ENCODE assay signal across 21 cellular contexts in the genomic region with DNA sequence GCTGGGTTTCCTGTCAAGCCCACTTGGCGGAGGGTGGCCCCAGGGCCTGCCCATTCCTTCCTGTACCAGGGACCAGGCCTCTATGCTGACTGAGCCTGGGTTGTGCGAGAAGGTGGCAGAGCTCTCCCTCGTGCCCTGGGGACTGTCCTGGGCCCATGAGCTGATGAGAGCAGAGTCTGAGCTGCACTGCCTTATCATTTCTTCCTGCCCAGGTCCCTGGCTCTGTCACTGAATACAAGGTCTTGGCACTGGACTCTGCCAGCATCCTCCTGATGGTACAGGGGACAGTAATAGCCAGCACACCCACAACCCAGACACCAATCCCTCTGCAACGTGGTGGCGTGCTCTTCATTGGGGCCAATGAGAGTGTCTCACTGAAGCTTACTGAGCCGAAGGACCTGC. TPM values are rescaled to one million over a fixed set of nuclear protein-coding genes. Genes with fewer than 3 reads are reported as not detected.
DNase-seq lines count a peak whose midpoint lies in the region; ATAC-seq and TF ChIP-seq lines count a peak whose summit lies in the region.
"Had no signal": no experiment of that assay in that cellular context is flagged by ENCODE, and none has a peak within 500 bp of the region (broad histone marks: within the 10 kb centered on the region; RNA-seq: fewer than 3 reads in every experiment).

No MANE protein-coding gene starts in this region.

- H3K9me3 ChIP-seq in endodermal cell (ENCODE audit: control insufficient read depth, low read length), result no peaks in the 10 kb centered on the region
- H3K9me3 ChIP-seq in spleen, result no peaks in the 10 kb centered on the region
- no peaks in the 10 kb centered on the region for H3K9me3 ChIP-seq in upper lobe of left lung
- no peaks in the 10 kb centered on the region for H3K9me3 ChIP-seq in naive thymus-derived CD4-positive, alpha-beta T cell (ENCODE audit: control insufficient read depth in 2 of 3, low read length in 3 of 3)
- H3K9me3 ChIP-seq: lower lobe of right lung, ovary, SJSA1, stomach, upper lobe of right lung had no signal

- peak overlapping the region; percentile 56 for H3K27ac Mint-ChIP-seq in activated naive CD8-positive, alpha-beta T cell treated with anti-CD3 and anti-CD28 coated beads for 36 hours
- no peak overlapping the region for H3K27ac Mint-ChIP-seq in activated naive CD8-positive, alpha-beta T cell treated with anti-CD3 and anti-CD28 coated beads, Interleukin-2, amount 50 U/mL, for 24 hours
- peak overlapping the region; percentile 55 for H3K27ac Mint-ChIP-seq in endodermal cell
- H3K27ac Mint-ChIP-seq in naive thymus-derived CD4-positive, alpha-beta T cell, result peak overlapping the region in 4 of 9 donors; percentile 7 to 45 (median 22)

- no peak for TF ChIP-seq POLR2A in spleen (IDR thresholded peaks at IDR 0.05)
- no peak for TF ChIP-seq POLR2A in upper lobe of left lung (IDR thresholded peaks at IDR 0.05)

- peaks cover 19% of the 10 kb centered on the region for H3K4me1 Mint-ChIP-seq in activated naive CD8-positive, alpha-beta T cell treated with anti-CD3 and anti-CD28 coated beads for 36 hours
- H3K4me1 Mint-ChIP-seq in activated naive CD8-positive, alpha-beta T cell treated with anti-CD3 and anti-CD28 coated beads, Interleukin-2, amount 50 U/mL, for 24 hours, result peaks cover 28% of the 10 kb centered on the region
- H3K4me1 Mint-ChIP-seq in endodermal cell, result no peaks in the 10 kb centered on the region
- H3K4me1 Mint-ChIP-seq in naive thymus-derived CD4-positive, alpha-beta T cell, result peaks cover 25 to 47% (median 38%) of the 10 kb centered on the region in 7 donors

- no peaks in the 10 kb centered on the region for H3K9me3 Mint-ChIP-seq in activated naive CD8-positive, alpha-beta T cell treated with anti-CD3 and anti-CD28 coated beads for 36 hours
- no peaks in the 10 kb centered on the region for H3K9me3 Mint-ChIP-seq in activated naive CD8-positive, alpha-beta T cell treated with anti-CD3 and anti-CD28 coated beads, Interleukin-2, amount 50 U/mL, for 24 hours
- H3K9me3 Mint-ChIP-seq in endodermal cell, result no peaks in the 10 kb centered on the region
- peaks cover 0 to 2% (median 0%) of the 10 kb centered on the region in 11 donors for H3K9me3 Mint-ChIP-seq in naive thymus-derived CD4-positive, alpha-beta T cell
- H3K9me3 Mint-ChIP-seq: CD8-positive, alpha-beta T cell had no signal

- POLR2A ChIA-PET in naive thymus-derived CD4-positive, alpha-beta T cell (lab: Charles Lee), result interaction anchor here (1.0 to 3.2 kb wide), 7 partner anchors 8 to 126 kb away, joined by 3 to 24 read pairs (median 6); partner anchors contain the start of genes FAM219B, SCAMP2 and ULK3

- WGBS in endodermal cell (ENCODE audit: insufficient coverage in 1 of 2, insufficient read length in 1 of 2), 2 experiments, result 83 to 93% methylated on average over 3 to 6 of the region's 6 CpGs
- WGBS in spleen, 5 donors, result 52 to 76% (median 63%) methylated on average over 6 of the region's 6 CpGs
- WGBS in upper lobe of left lung, 2 donors, result 68 to 81% methylated on average over 3 to 6 of the region's 6 CpGs

- no peak overlapping the region for H3K4me3 Mint-ChIP-seq in activated naive CD8-positive, alpha-beta T cell treated with anti-CD3 and anti-CD28 coated beads for 36 hours
- H3K4me3 Mint-ChIP-seq in activated naive CD8-positive, alpha-beta T cell treated with anti-CD3 and anti-CD28 coated beads, Interleukin-2, amount 50 U/mL, for 24 hours, result no peak overlapping the region
- no peak overlapping the region for H3K4me3 Mint-ChIP-seq in endodermal cell
- H3K4me3 Mint-ChIP-seq in naive thymus-derived CD4-positive, alpha-beta T cell, result no peak overlapping the region
- H3K4me3 Mint-ChIP-seq: CD8-positive, alpha-beta T cell had no signal

- intact Hi-C loops in spleen (cut with DNase I; ENCODE audit: low total_unique reads), result no loop called here
- intact Hi-C loops in naive thymus-derived CD4-positive, alpha-beta T cell (cut with micrococcal nuclease), result no loop called here

- H3K27ac ChIP-seq in endodermal cell (ENCODE audit: low read depth, low read length) (peak overlapping the region; percentile 44), spleen (peak overlapping the region in 6 of 8 donors; percentile 22 to 71 (median 66)), upper lobe of left lung (no peak overlapping the region)
- H3K27ac ChIP-seq in naive thymus-derived CD4-positive, alpha-beta T cell (ENCODE audit: low read depth, low read length), result no peak overlapping the region
- H3K27ac ChIP-seq: lower lobe of right lung, ovary, SJSA1, stomach, upper lobe of right lung had no signal

- H3K4me3 ChIP-seq in endodermal cell (ENCODE audit: low read length) (no peak overlapping the region), spleen (no peak overlapping the region), upper lobe of left lung (no peak overlapping the region)
- no peak overlapping the region for H3K4me3 ChIP-seq in naive thymus-derived CD4-positive, alpha-beta T cell (ENCODE audit: low read length)
- H3K4me3 ChIP-seq: lower lobe of right lung, ovary, SJSA1, stomach, upper lobe of right lung had no signal

- no peak for TF ChIP-seq EP300 in upper lobe of left lung (IDR thresholded peaks at IDR 0.05)

- H3K27me3 ChIP-seq in endodermal cell (ENCODE audit: control insufficient read depth, insufficient read depth, low read length, poor library complexity, severe bottlenecking), result no peaks in the 10 kb centered on the region
- no peaks in the 10 kb centered on the region for H3K27me3 ChIP-seq in spleen (replicated peaks in 1 of 7)
- no peaks in the 10 kb centered on the region for H3K27me3 ChIP-seq in upper lobe of left lung
- no peaks in the 10 kb centered on the region for H3K27me3 ChIP-seq in naive thymus-derived CD4-positive, alpha-beta T cell (ENCODE audit: control insufficient read depth in 2 of 2, insufficient read depth in 2 of 2, low read length in 2 of 2)
- H3K27me3 ChIP-seq: ovary, SJSA1, stomach, upper lobe of right lung had no signal

- TF ChIP-seq CTCF in endodermal cell (conservative IDR thresholded peaks at IDR 0.05), result no peak
- TF ChIP-seq CTCF in spleen (IDR thresholded peaks at IDR 0.05 in 8 of 11, conservative IDR thresholded peaks at IDR 0.05 in 3 of 11), result no peak
- no peak for TF ChIP-seq CTCF in upper lobe of left lung (IDR thresholded peaks at IDR 0.05)

- H3K36me3 Mint-ChIP-seq in activated naive CD8-positive, alpha-beta T cell treated with anti-CD3 and anti-CD28 coated beads for 36 hours, result peaks cover 30% of the 10 kb centered on the region
- H3K36me3 Mint-ChIP-seq in activated naive CD8-positive, alpha-beta T cell treated with anti-CD3 and anti-CD28 coated beads, Interleukin-2, amount 50 U/mL, for 24 hours (ENCODE audit: low read depth), result peaks cover 35% of the 10 kb centered on the region
- H3K36me3 Mint-ChIP-seq in endodermal cell (ENCODE audit: low read depth), result peaks cover 53% of the 10 kb centered on the region
- H3K36me3 Mint-ChIP-seq in naive thymus-derived CD4-positive, alpha-beta T cell, result peaks cover 6 to 24% (median 13%) of the 10 kb centered on the region in 5 donors

- no peaks in the 10 kb centered on the region for H3K27me3 Mint-ChIP-seq in activated naive CD8-positive, alpha-beta T cell treated with anti-CD3 and anti-CD28 coated beads for 36 hours
- H3K27me3 Mint-ChIP-seq in activated naive CD8-positive, alpha-beta T cell treated with anti-CD3 and anti-CD28 coated beads, Interleukin-2, amount 50 U/mL, for 24 hours, result no peaks in the 10 kb centered on the region
- H3K27me3 Mint-ChIP-seq in endodermal cell (ENCODE audit: insufficient read depth), result no peaks in the 10 kb centered on the region
- H3K27me3 Mint-ChIP-seq in naive thymus-derived CD4-positive, alpha-beta T cell, result no peaks in the 10 kb centered on the region

- DNase-seq in activated naive CD8-positive, alpha-beta T cell treated with anti-CD3 and anti-CD28 coated beads for 36 hours, result no peak
- DNase-seq in activated naive CD8-positive, alpha-beta T cell treated with anti-CD3 and anti-CD28 coated beads, Interleukin-2, amount 50 U/mL, for 24 hours, result no peak
- DNase-seq in endodermal cell, result no peak
- peak; percentile 73 for DNase-seq in spleen
- no peak for DNase-seq in upper lobe of left lung
- DNase-seq in naive thymus-derived CD4-positive, alpha-beta T cell, result no peak
- DNase-seq: activated gamma-delta T cell treated with Interleukin-2 at 50 U/mL for 16 hours; aorta; CD8-positive, alpha-beta T cell; DMS53; glutamatergic neuron; lower lobe of right lung; NCI-H1417 treated with DMSO at 0.1 percent for 48 hours; NCI-H2171; NCI-H69; stimulated activated CD4-positive, alpha-beta T cell treated with anti-CD3 and anti-CD28 coated beads, Interleukin-1b, Interleukin-23, amount 100 ng/mL, for 48 hours; stomach; upper lobe of right lung had no signal

- H3K36me3 ChIP-seq in endodermal cell (ENCODE audit: control insufficient read depth, insufficient read depth, low read length) (peaks cover 68% of the 10 kb centered on the region), spleen (peaks cover 0 to 83% (median 43%) of the 10 kb centered on the region in 6 donors), upper lobe of left lung (peaks cover 6 to 74% (median 40%) of the 10 kb centered on the region in 4 donors)
- peaks cover 0 to 52% (median 0%) of the 10 kb centered on the region in 3 experiments for H3K36me3 ChIP-seq in naive thymus-derived CD4-positive, alpha-beta T cell (ENCODE audit: control insufficient read depth in 2 of 3, insufficient read depth in 3 of 3, low read length in 3 of 3)
- H3K36me3 ChIP-seq: ovary had no signal

- CTCF ChIA-PET in naive thymus-derived CD4-positive, alpha-beta T cell (lab: Charles Lee), result interaction anchor here (1.0 to 1.1 kb wide), 2 partner anchors 38 to 126 kb away, joined by 3 to 4 read pairs; no protein-coding TSS in a partner anchor

- H3K4me1 ChIP-seq in endodermal cell (ENCODE audit: control insufficient read depth, insufficient read depth, low read length) (no peaks in the 10 kb centered on the region), spleen (peaks cover 11 to 73% (median 59%) of the 10 kb centered on the region in 6 donors), upper lobe of left lung (peaks cover 7 to 16% (median 11%) of the 10 kb centered on the region in 4 donors)
- peaks cover 30 to 35% of the 10 kb centered on the region in 2 donors for H3K4me1 ChIP-seq in naive thymus-derived CD4-positive, alpha-beta T cell (ENCODE audit: control insufficient read depth in 2 of 2, insufficient read depth in 2 of 2, low read length in 2 of 2)
- H3K4me1 ChIP-seq: SJSA1 had no signal

- ATAC-seq in activated naive CD8-positive, alpha-beta T cell treated with anti-CD3 and anti-CD28 coated beads, Interleukin-2, amount 50 U/mL, for 24 hours, result no peak
- ATAC-seq in upper lobe of left lung (ENCODE audit: low FRiP score in 2 of 2), result no peak
- no peak for ATAC-seq in naive thymus-derived CD4-positive, alpha-beta T cell
- ATAC-seq: activated CD4-positive, CD25-positive, alpha-beta regulatory T cell treated with anti-CD3 and anti-CD28 coated beads, Interleukin-2, amount 50 U/mL, for 24 hours; CD8-positive, alpha-beta T cell; lower lobe of right lung; upper lobe of right lung had no signal

- H3K9ac ChIP-seq in endodermal cell (ENCODE audit: extremely low read depth, low read length, poor library complexity, severe bottlenecking), result no peak overlapping the region

RNA-seq across cellular contexts. Expression of gene MPI, which starts 7.5 kb away (rescaled TPM):
- total RNA-seq in activated naive CD8-positive, alpha-beta T cell treated with anti-CD3 and anti-CD28 coated beads for 36 hours, result 10 to 100 TPM; 71.4 to 73.2 TPM
- total RNA-seq in endodermal cell (10 to 100 TPM; 50.3 to 59.2 TPM), spleen (10 to 100 TPM; 25.6 to 49.9 (median 41.0) TPM), upper lobe of left lung (10 to 100 TPM; 21.0 to 40.6 (median 30.2) TPM)
- polyA plus RNA-seq in endodermal cell (2013, experiment 1 of 2), result 52.8 TPM
- 41.9 TPM for polyA plus RNA-seq in endodermal cell (2013, experiment 2 of 2)
- polyA plus RNA-seq in spleen, result 10 to 100 TPM; 16.4 to 29.6 (median 20.5) TPM
- 10 to 100 TPM; 34.0 to 97.8 (median 80.6) TPM for total RNA-seq in naive thymus-derived CD4-positive, alpha-beta T cell
- polyA plus RNA-seq in naive thymus-derived CD4-positive, alpha-beta T cell, result 10 to 100 TPM; 92.5 to 98.3 TPM

RNA-seq across cellular contexts. Expression of gene FAM219B, which starts 9.3 kb away (rescaled TPM):
- total RNA-seq in activated naive CD8-positive, alpha-beta T cell treated with anti-CD3 and anti-CD28 coated beads for 36 hours, result 10 to 100 TPM; 31.5 to 37.6 TPM
- total RNA-seq in endodermal cell, result 100 to 1,000 TPM; 109 to 112 TPM
- polyA plus RNA-seq in endodermal cell (2013, experiment 1 of 2), result 75.1 TPM
- polyA plus RNA-seq in endodermal cell (2013, experiment 2 of 2), result 64.5 TPM
- total RNA-seq in spleen, result 100 to 1,000 TPM in 1 of 7 donors, 10 to 100 TPM in 6; 54.6 to 103 (median 69.8) TPM
- polyA plus RNA-seq in spleen, result 10 to 100 TPM; 18.6 to 31.3 (median 20.1) TPM
- total RNA-seq in upper lobe of left lung, result 100 to 1,000 TPM in 1 of 6 donors, 10 to 100 TPM in 5; 49.3 to 122 (median 71.5) TPM
- 100 to 1,000 TPM in 2 of 5 experiments, 10 to 100 TPM in 3; 40.5 to 111 (median 99.6) TPM for total RNA-seq in naive thymus-derived CD4-positive, alpha-beta T cell
- 10 to 100 TPM; 20.2 to 27.7 TPM for polyA plus RNA-seq in naive thymus-derived CD4-positive, alpha-beta T cell

RNA-seq across cellular contexts. Expression of gene SCAMP2, which starts 24.1 kb away (rescaled TPM):
- 10 to 100 TPM; 57.5 to 59.6 TPM for total RNA-seq in activated naive CD8-positive, alpha-beta T cell treated with anti-CD3 and anti-CD28 coated beads for 36 hours
- total RNA-seq in endodermal cell, result 10 to 100 TPM; 47.5 to 50.9 TPM
- polyA plus RNA-seq in endodermal cell (2013, experiment 1 of 2), result 33.0 TPM
- polyA plus RNA-seq in endodermal cell (2013, experiment 2 of 2), result 32.1 TPM
- 100 to 1,000 TPM in 5 of 7 donors, 10 to 100 TPM in 2; 84.3 to 129 (median 113) TPM for total RNA-seq in spleen
- polyA plus RNA-seq in spleen, result 10 to 100 TPM; 34.7 to 48.1 (median 38.5) TPM
- total RNA-seq in upper lobe of left lung, result 100 to 1,000 TPM in 5 of 6 donors, 10 to 100 TPM in 1; 82.8 to 155 (median 130) TPM
- 100 to 1,000 TPM in 3 of 5 experiments, 10 to 100 TPM in 2; 78.9 to 130 (median 116) TPM for total RNA-seq in naive thymus-derived CD4-positive, alpha-beta T cell
- 100 to 1,000 TPM; 131 to 141 TPM for polyA plus RNA-seq in naive thymus-derived CD4-positive, alpha-beta T cell

RNA-seq across cellular contexts. Expression of gene COX5A, which starts 40.6 kb away (rescaled TPM):
- 100 to 1,000 TPM; 352 to 363 TPM for total RNA-seq in activated naive CD8-positive, alpha-beta T cell treated with anti-CD3 and anti-CD28 coated beads for 36 hours
- total RNA-seq in endodermal cell (100 to 1,000 TPM; 243 to 279 TPM), spleen (100 to 1,000 TPM in 4 of 7 donors, 10 to 100 TPM in 3; 83.2 to 122 (median 108) TPM), upper lobe of left lung (100 to 1,000 TPM in 2 of 6 donors, 10 to 100 TPM in 4; 50.9 to 168 (median 93.0) TPM)
- polyA plus RNA-seq in endodermal cell (2013, experiment 1 of 2), result 279 TPM
- 257 TPM for polyA plus RNA-seq in endodermal cell (2013, experiment 2 of 2)
- 100 to 1,000 TPM; 142 to 247 (median 221) TPM for polyA plus RNA-seq in spleen
- total RNA-seq in naive thymus-derived CD4-positive, alpha-beta T cell, result 100 to 1,000 TPM in 1 of 5 experiments, 10 to 100 TPM in 4; 44.4 to 210 (median 59.2) TPM
- 100 to 1,000 TPM; 239 to 242 TPM for polyA plus RNA-seq in naive thymus-derived CD4-positive, alpha-beta T cell

RNA-seq across cellular contexts. Expression of gene ULK3, which starts 54.3 kb away (rescaled TPM):
- total RNA-seq in activated naive CD8-positive, alpha-beta T cell treated with anti-CD3 and anti-CD28 coated beads for 36 hours, result 10 to 100 TPM; 41.1 to 49.9 TPM
- total RNA-seq in endodermal cell, result 10 to 100 TPM; 33.9 to 36.2 TPM
- polyA plus RNA-seq in endodermal cell (2013, experiment 1 of 2), result 49.9 TPM
- 32.5 TPM for polyA plus RNA-seq in endodermal cell (2013, experiment 2 of 2)
- 10 to 100 TPM; 51.7 to 74.6 (median 57.7) TPM for total RNA-seq in spleen
- 10 to 100 TPM; 33.2 to 71.5 (median 64.7) TPM for polyA plus RNA-seq in spleen
- total RNA-seq in upper lobe of left lung, result 100 to 1,000 TPM in 1 of 6 donors, 10 to 100 TPM in 5; 40.6 to 158 (median 65.0) TPM
- total RNA-seq in naive thymus-derived CD4-positive, alpha-beta T cell, result 100 to 1,000 TPM in 1 of 5 experiments, 10 to 100 TPM in 4; 53.2 to 106 (median 59.2) TPM
- 10 to 100 TPM; 15.4 to 32.8 TPM for polyA plus RNA-seq in naive thymus-derived CD4-positive, alpha-beta T cell

Comparison
In these comparisons a context has a peak if more than half of its experiments do, and no peak if none do; other contexts are left out.
1. H3K27ac ChIP-seq: peak in endodermal cell (single experiment) and spleen (6 of 8); none in upper lobe of left lung (0 of 4) and naive thymus-derived CD4-positive, alpha-beta T cell (single experiment).